21 cellular contexts compared by ENCODE assay signal in the genomic region with DNA sequence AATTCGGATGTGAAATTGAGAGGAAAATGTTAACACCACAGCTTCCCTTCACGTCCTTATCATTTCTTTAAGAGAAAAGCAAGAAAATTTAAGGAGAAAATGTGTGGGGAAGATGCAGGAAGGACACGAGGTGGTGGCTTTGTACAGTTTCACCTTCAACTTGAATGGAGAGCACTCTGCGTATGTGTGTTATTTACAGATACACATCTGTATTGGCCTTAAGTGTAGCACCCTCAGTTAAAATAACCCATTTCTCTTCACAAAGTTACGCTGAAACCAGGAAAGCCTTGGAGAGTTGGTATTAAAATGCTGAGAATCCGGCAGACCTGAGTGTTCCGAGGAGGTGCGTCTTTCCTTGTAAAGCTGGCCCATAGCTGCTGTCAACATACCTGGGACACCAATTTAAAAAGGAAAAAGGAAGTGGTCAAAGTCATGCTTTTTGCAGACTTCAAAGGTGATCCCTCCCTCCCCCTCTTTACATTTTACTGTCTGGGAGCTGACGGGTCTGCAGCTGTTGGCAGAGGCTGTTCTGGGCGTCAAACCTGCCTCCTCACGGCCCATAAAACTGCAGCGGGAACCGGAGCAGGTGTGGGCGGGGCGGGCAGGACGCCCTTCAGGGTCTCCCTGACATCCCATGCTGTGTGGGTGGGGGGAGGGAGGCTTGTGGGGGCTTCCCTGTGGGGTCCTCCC.
A peak's percentile ranks its signal among the peaks of the same experiment; 100 is the strongest.
DNase-seq lines count a peak whose midpoint lies in the region; ATAC-seq, FAIRE-seq and TF ChIP-seq lines count a peak whose summit lies in the region.
"Had no signal": no experiment of that assay in that cellular context is flagged by ENCODE, and none has a peak within 500 bp of the region (broad histone marks: within the 10 kb centered on the region; RNA-seq: fewer than 3 reads in every experiment).

No MANE protein-coding gene starts in this region.

- no peak overlapping the region for H2AFZ ChIP-seq in GM12878 (ENCODE audit: control insufficient read depth, low read depth, low read length)

- H4K20me1 ChIP-seq in GM12878 (ENCODE audit: control insufficient read depth, insufficient read depth): no peaks in the 10 kb centered on the region

- H3K4me3 ChIP-seq in GM12878: no peak overlapping the region
- no peak overlapping the region for H3K4me3 ChIP-seq in spleen

- TF ChIP-seq POLR2A in GM12878 (IDR thresholded peaks at IDR 0.05; ENCODE audit: low read depth, low read length) (no peak), spleen (IDR thresholded peaks at IDR 0.05) (no peak)

- CTCF ChIA-PET in GM12878 (lab: Yijun Ruan, JAX): no interaction called here

- no peak overlapping the region for H3K27ac ChIP-seq in GM12878 (ENCODE audit: control insufficient read depth, insufficient read depth)
- H3K27ac ChIP-seq in spleen: no peak overlapping the region
- H3K27ac ChIP-seq: epithelial cell of prostate had no signal

- H3K4me3 Mint-ChIP-seq in activated naive CD8-positive, alpha-beta T cell treated with anti-CD3 and anti-CD28 coated beads, Interleukin-2, amount 10 ng/mL, durations not matched to agents 7 days and 5 days: peak overlapping the region; percentile 72
- H3K4me3 Mint-ChIP-seq in activated naive CD8-positive, alpha-beta T cell treated with anti-CD3 and anti-CD28 coated beads for 36 hours: no peak overlapping the region
- H3K4me3 Mint-ChIP-seq: activated B cell treated with CpG ODN at 0.5 μM for 24 hours; activated CD8-positive, alpha-beta memory T cell treated with anti-CD3 and anti-CD28 coated beads, Interleukin-2, amount 10 ng/mL, durations not matched to agents 7 days and 5 days; T-helper 1 cell treated with Interleukin-12 subunit alpha and Interleukin-12 subunit beta and Interleukin-4 antibody, amounts not matched to agents 30 μg/mL and 1 μg/mL, for 36 hours had no signal

- no peak for TF ChIP-seq EP300 in GM12878 (IDR thresholded peaks at IDR 0.05; ENCODE audit: borderline replicate concordance in 1 of 2, control insufficient read depth in 1 of 2, low read depth in 2 of 2, low read length in 2 of 2)

- TF ChIP-seq CTCF in GM12878 (IDR thresholded peaks at IDR 0.05 in 2 of 3, conservative IDR thresholded peaks at IDR 0.05 in 1 of 3; ENCODE audit: control insufficient read depth in 2 of 3, extremely low read depth in 1 of 3, insufficient read depth in 1 of 3, low read depth in 3 of 3, low read length in 3 of 3): no peak
- TF ChIP-seq CTCF in spleen (IDR thresholded peaks at IDR 0.05 in 8 of 11, conservative IDR thresholded peaks at IDR 0.05 in 3 of 11): no peak

- peaks cover 1 to 6% of the 10 kb centered on the region in 2 experiments; a peak in 1 of 4 replicates for H3K27me3 ChIP-seq in GM12878 (replicated peaks in 1 of 2; ENCODE audit: control insufficient read depth in 2 of 2, insufficient read depth in 2 of 2, low read length in 1 of 2)
- peaks cover 0 to 49% (median 4%) of the 10 kb centered on the region in 7 donors for H3K27me3 ChIP-seq in spleen (replicated peaks in 1 of 7)

- 13% methylated on average over 16 of the region's 16 CpGs for WGBS in GM12878 (ENCODE audit: insufficient coverage, insufficient replicate concordance, low lambda C conversion rate, missing lambda C conversion rate)
- whole genome bisulfite sequencing in spleen, 5 donors: 27 to 42% (median 35%) methylated on average over 11 to 16 of the region's 16 CpGs

- no peak for DNase-seq in activated naive CD8-positive, alpha-beta T cell treated with anti-CD3 and anti-CD28 coated beads, Interleukin-2, amount 10 ng/mL, durations not matched to agents 7 days and 5 days
- DNase-seq in activated naive CD8-positive, alpha-beta T cell treated with anti-CD3 and anti-CD28 coated beads for 36 hours: no peak
- DNase-seq in GM12878 (ENCODE audit: low read depth, low spot score) (no peak), spleen (no peak), dermis blood vessel endothelial cell (no peak), posterior cingulate gyrus (no peak), NCI-H2171 treated with DMSO at 0.1 percent for 48 hours (lab: John Stamatoyannopoulos, UW) (no peak)
- DNase-seq: activated B cell treated with CpG ODN at 0.5 μM for 24 hours; activated CD8-positive, alpha-beta memory T cell treated with anti-CD3 and anti-CD28 coated beads, Interleukin-2, amount 10 ng/mL, durations not matched to agents 7 days and 5 days; activated gamma-delta T cell; left cardiac atrium; NCI-H1694 treated with DMSO at 0.1 percent for 48 hours; NCI-H446 treated with DMSO at 0.1 percent for 48 hours; SHP77; stimulated activated CD4-positive, alpha-beta T cell treated with anti-CD3 and anti-CD28 coated beads, Interleukin-2, amount 100 ng/mL, for 24 hours had no signal

- H3K4me2 ChIP-seq in GM12878 (ENCODE audit: control insufficient read depth, insufficient read depth): peak overlapping the region; percentile 38; the same call in 1 of the 2 replicates

- no peak overlapping the region for H3K27ac Mint-ChIP-seq in activated naive CD8-positive, alpha-beta T cell treated with anti-CD3 and anti-CD28 coated beads, Interleukin-2, amount 10 ng/mL, durations not matched to agents 7 days and 5 days
- no peak overlapping the region for H3K27ac Mint-ChIP-seq in activated naive CD8-positive, alpha-beta T cell treated with anti-CD3 and anti-CD28 coated beads for 36 hours
- H3K27ac Mint-ChIP-seq: activated B cell treated with CpG ODN at 0.5 μM for 24 hours; activated CD8-positive, alpha-beta memory T cell treated with anti-CD3 and anti-CD28 coated beads, Interleukin-2, amount 10 ng/mL, durations not matched to agents 7 days and 5 days; T-helper 1 cell treated with Interleukin-12 subunit alpha and Interleukin-12 subunit beta and Interleukin-4 antibody, amounts not matched to agents 30 μg/mL and 1 μg/mL, for 36 hours had no signal

- no peak overlapping the region for H3K9ac ChIP-seq in GM12878 (ENCODE audit: control insufficient read depth, insufficient read depth, low read length)

- no TSS peak for BruUV-seq in GM12878 (replicated peaks; lab: Mats Ljungman, UMichigan)

- SMC1A ChIA-PET in GM12878 (lab: Charles Lee; ENCODE audit: uncharacterized antibody, unreplicated experiment): interaction anchor here (0.8 kb wide), 1 partner anchor 170 kb away, joined by 3 read pairs; no protein-coding TSS in a partner anchor

- H3K4me1 Mint-ChIP-seq in activated naive CD8-positive, alpha-beta T cell treated with anti-CD3 and anti-CD28 coated beads, Interleukin-2, amount 10 ng/mL, durations not matched to agents 7 days and 5 days: peaks cover 24% of the 10 kb centered on the region
- H3K4me1 Mint-ChIP-seq in activated naive CD8-positive, alpha-beta T cell treated with anti-CD3 and anti-CD28 coated beads for 36 hours: peaks cover 14% of the 10 kb centered on the region

- peak; percentile 79 for ATAC-seq in activated naive CD8-positive, alpha-beta T cell treated with anti-CD3 and anti-CD28 coated beads, Interleukin-2, amount 10 ng/mL, durations not matched to agents 7 days and 5 days (ENCODE audit: low read depth)
- ATAC-seq in HG03354 (IDR thresholded peaks at IDR 0.05; ENCODE audit: poor library complexity, severe bottlenecking, unreplicated experiment): peak; percentile 48
- no peak for ATAC-seq in GM12878
- ATAC-seq: activated CD8-positive, alpha-beta memory T cell treated with anti-CD3 and anti-CD28 coated beads, Interleukin-2, amount 10 ng/mL, durations not matched to agents 7 days and 5 days; left cardiac atrium; sciatic nerve had no signal

- no peaks in the 10 kb centered on the region for H3K9me3 ChIP-seq in GM12878 (replicated peaks; ENCODE audit: control insufficient read depth, insufficient read depth, low read length)
- no peaks in the 10 kb centered on the region for H3K9me3 ChIP-seq in spleen

- peaks cover 3% of the 10 kb centered on the region for H3K36me3 Mint-ChIP-seq in activated naive CD8-positive, alpha-beta T cell treated with anti-CD3 and anti-CD28 coated beads, Interleukin-2, amount 10 ng/mL, durations not matched to agents 7 days and 5 days
- no peaks in the 10 kb centered on the region for H3K36me3 Mint-ChIP-seq in activated naive CD8-positive, alpha-beta T cell treated with anti-CD3 and anti-CD28 coated beads for 36 hours
- H3K36me3 Mint-ChIP-seq: activated CD8-positive, alpha-beta memory T cell treated with anti-CD3 and anti-CD28 coated beads, Interleukin-2, amount 10 ng/mL, durations not matched to agents 7 days and 5 days had no signal

- intact Hi-C loops in GM12878 (cut with micrococcal nuclease; ENCODE audit: unreplicated experiment): no loop called here
- intact Hi-C loops in spleen (cut with DNase I; ENCODE audit: low total_unique reads): no loop called here
- intact Hi-C loops in posterior cingulate gyrus (cut with DNase I): no loop called here

- no peaks in the 10 kb centered on the region for H3K79me2 ChIP-seq in GM12878 (ENCODE audit: control insufficient read depth, insufficient read depth, low read length)

- in situ Hi-C loops in GM12878 (cut with MboI): no loop called here

- H3K9me3 Mint-ChIP-seq in activated naive CD8-positive, alpha-beta T cell treated with anti-CD3 and anti-CD28 coated beads, Interleukin-2, amount 10 ng/mL, durations not matched to agents 7 days and 5 days: no peaks in the 10 kb centered on the region
- no peaks in the 10 kb centered on the region for H3K9me3 Mint-ChIP-seq in activated naive CD8-positive, alpha-beta T cell treated with anti-CD3 and anti-CD28 coated beads for 36 hours
- H3K9me3 Mint-ChIP-seq: activated B cell treated with CpG ODN at 0.5 μM for 24 hours; T-helper 1 cell treated with Interleukin-12 subunit alpha and Interleukin-12 subunit beta and Interleukin-4 antibody, amounts not matched to agents 30 μg/mL and 1 μg/mL, for 36 hours had no signal

- peaks cover 7% of the 10 kb centered on the region for H3K4me1 ChIP-seq in GM12878 (ENCODE audit: control insufficient read depth, insufficient read depth, low read length)
- H3K4me1 ChIP-seq in spleen: peaks cover 0 to 9% (median 0%) of the 10 kb centered on the region in 6 donors

- RAD21 ChIA-PET in GM12878 (lab: Charles Lee; ENCODE audit: unreplicated experiment): no interaction called here

- H3K36me3 ChIP-seq in GM12878 (ENCODE audit: control insufficient read depth in 2 of 2, insufficient read depth in 2 of 2, low read length in 1 of 2): no peaks in the 10 kb centered on the region
- no peaks in the 10 kb centered on the region for H3K36me3 ChIP-seq in spleen

- POLR2A ChIA-PET in activated naive CD8-positive, alpha-beta T cell treated with anti-CD3 and anti-CD28 coated beads, Interleukin-2, amount 10 ng/mL, durations not matched to agents 7 days and 5 days (lab: Charles Lee): interaction anchor here (0.8 kb wide), 1 partner anchor 37 kb away, joined by 3 read pairs; no protein-coding TSS in a partner anchor
- POLR2A ChIA-PET in GM12878 (lab: Charles Lee): no interaction called here

- no peak for TF ChIP-seq RAD21 in GM12878 (IDR thresholded peaks at IDR 0.05; ENCODE audit: insufficient read depth, low read depth, low read length)

- no peak for FAIRE-seq in GM12878 (lab: Jason Lieb, UNC)
- FAIRE-seq: colon, frontal cortex had no signal

- peaks cover 71% of the 10 kb centered on the region for H3K27me3 Mint-ChIP-seq in activated naive CD8-positive, alpha-beta T cell treated with anti-CD3 and anti-CD28 coated beads, Interleukin-2, amount 10 ng/mL, durations not matched to agents 7 days and 5 days
- H3K27me3 Mint-ChIP-seq in activated naive CD8-positive, alpha-beta T cell treated with anti-CD3 and anti-CD28 coated beads for 36 hours: peaks cover 71% of the 10 kb centered on the region

TF ChIP-seq in GM12878, 131 proteins besides CTCF, POLR2A, EP300 and RAD21 (continues in another document):
- TF ChIP-seq IRF4 (IDR thresholded peaks at IDR 0.05; ENCODE audit: low read depth, low read length): no peak
